6 cellular contexts compared by ENCODE assay signal in genomic region chr11:46675288-46675851, GRCh38. TPM values are rescaled to one million over a fixed set of nuclear protein-coding genes. Genes with fewer than 3 reads are reported as not detected.
DNase-seq lines count a peak whose midpoint lies in the region; ATAC-seq lines count a peak whose summit lies in the region.

No MANE protein-coding gene starts in this region.

- peak overlapping the region; percentile 67 for H3K9ac ChIP-seq in skeletal muscle satellite cell (ENCODE audit: low read depth, low read length)

- H3K4me2 ChIP-seq in skeletal muscle satellite cell (ENCODE audit: low read length), result peak overlapping the region; percentile 48

- peak; percentile 85 for ATAC-seq in esophagus mucosa
- ATAC-seq in GM19328 (IDR thresholded peaks at IDR 0.05; ENCODE audit: unreplicated experiment), result no peak

- H3K4me1 ChIP-seq in skeletal muscle satellite cell (ENCODE audit: control insufficient read depth, insufficient read depth, low read length), result peaks cover 55% of the 10 kb centered on the region

- H3K36me3 ChIP-seq in skeletal muscle satellite cell (ENCODE audit: insufficient read depth, low read length), result peaks cover 63% of the 10 kb centered on the region

- peak; percentile 98 for DNase-seq in NCI-H69 (lab: John Stamatoyannopoulos, UW)
- DNase-seq in activated effector memory CD4-positive, alpha-beta T cell treated with anti-CD3 and anti-CD28 coated beads, Interleukin-2, amount 50 U/mL, for 16 hours, result no peak
- DNase-seq in NCI-H2171 treated with DMSO at 0.1 percent for 48 hours (lab: John Stamatoyannopoulos, UW), result no peak

- H3K27me3 ChIP-seq in skeletal muscle satellite cell (ENCODE audit: control insufficient read depth, insufficient read depth, low read length), result no peaks in the 10 kb centered on the region

- H3K9me3 ChIP-seq in skeletal muscle satellite cell (replicated peaks; ENCODE audit: low read length), result no peaks in the 10 kb centered on the region

- H3K4me3 ChIP-seq in skeletal muscle satellite cell (ENCODE audit: low read length), result no peak overlapping the region

RNA-seq across cellular contexts. Expression of gene ARHGAP1, which starts 25.0 kb away (rescaled TPM):
- total RNA-seq in esophagus mucosa, result 88.7 TPM
- 36.8 and 39.5 TPM in 2 replicates for total RNA-seq in skeletal muscle satellite cell (2012; rRNA removed)

RNA-seq across cellular contexts. Expression of gene ZNF408, which starts 25.5 kb away (rescaled TPM):
- 6.7 TPM for total RNA-seq in esophagus mucosa
- total RNA-seq in skeletal muscle satellite cell (2012; rRNA removed), result 11.2 and 12.7 TPM in 2 replicates

RNA-seq across cellular contexts. Expression of gene F2, which starts 43.6 kb away (rescaled TPM):
- not detected for total RNA-seq in esophagus mucosa
- under 0.01 TPM in 1 of 2 replicates, not detected in the other for total RNA-seq in skeletal muscle satellite cell (2012; rRNA removed)

RNA-seq across cellular contexts. Expression of gene ATG13, which starts 58.0 kb away (rescaled TPM):
- 37.3 TPM for total RNA-seq in esophagus mucosa
- 33.0 and 46.1 TPM in 2 replicates for total RNA-seq in skeletal muscle satellite cell (2012; rRNA removed)

RNA-seq across cellular contexts. Expression of gene HARBI1, which starts 58.3 kb away (rescaled TPM):
- total RNA-seq in esophagus mucosa, result 3.2 TPM
- 2.3 and 5.7 TPM in 2 replicates for total RNA-seq in skeletal muscle satellite cell (2012; rRNA removed)
